Comparison of ENCODE assay signal across 9 cellular contexts in the genomic region with DNA sequence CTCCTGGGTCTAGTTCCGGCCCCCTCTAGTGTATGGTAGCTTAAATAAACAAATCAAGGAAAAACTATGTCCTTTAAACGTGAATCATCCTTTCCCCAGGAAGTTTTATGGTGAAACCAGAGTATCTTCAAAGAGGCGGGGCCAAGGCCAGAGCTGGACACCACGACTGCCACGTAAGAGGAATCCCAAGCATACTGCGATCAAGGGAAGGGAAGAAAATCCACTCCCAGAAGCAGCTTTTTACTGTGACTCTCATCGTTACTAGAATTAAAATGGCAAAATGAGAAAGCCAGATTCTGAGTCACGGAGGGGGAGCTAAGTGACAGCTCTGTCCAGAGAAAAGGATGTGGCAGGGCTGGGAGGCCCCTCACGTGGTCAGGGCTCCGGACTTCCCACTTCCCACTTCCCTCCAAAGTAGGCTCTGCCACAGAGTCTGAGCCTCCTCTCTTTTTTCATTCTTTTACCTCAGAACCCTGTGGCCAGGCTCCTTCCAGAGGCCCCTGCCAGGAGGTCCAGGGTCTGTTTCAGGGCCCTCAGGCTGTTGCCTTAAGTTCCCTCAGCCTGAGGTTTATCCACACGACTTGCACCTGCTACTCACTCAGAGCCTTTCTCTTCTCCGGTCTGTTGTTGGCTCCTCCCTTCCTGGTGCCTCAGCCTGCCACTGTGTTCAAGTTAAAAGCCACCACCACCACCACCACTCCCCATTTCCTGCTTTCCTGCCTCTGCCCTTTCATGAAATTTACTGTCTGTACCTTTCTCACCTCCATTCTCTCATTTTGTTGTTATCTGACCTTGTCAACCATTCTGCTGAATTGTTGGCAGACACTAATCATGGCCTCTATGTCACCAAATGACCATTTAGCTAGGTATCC. TPM values are rescaled to one million over a fixed set of nuclear protein-coding genes. Genes with fewer than 3 reads are reported as not detected.
DNase-seq lines count a peak whose midpoint lies in the region; ATAC-seq, FAIRE-seq and TF ChIP-seq lines count a peak whose summit lies in the region.
"Had no signal": no experiment of that assay in that cellular context is flagged by ENCODE, and none has a peak within 500 bp of the region (broad histone marks: within the 10 kb centered on the region; RNA-seq: fewer than 3 reads in every experiment).

No MANE protein-coding gene starts in this region.

- peak in 1 of 2 donors; percentile 72 for TF ChIP-seq POLR2A in adrenal gland (IDR thresholded peaks at IDR 0.05)

- ATAC-seq in GM19025 (IDR thresholded peaks at IDR 0.05; ENCODE audit: low read depth, unreplicated experiment) (peak; percentile 44), HG03175 (IDR thresholded peaks at IDR 0.05; ENCODE audit: unreplicated experiment) (peak; percentile 39), GM18517 (IDR thresholded peaks at IDR 0.05; ENCODE audit: unreplicated experiment) (no peak)

- DNase-seq in AML-193 (lab: John Stamatoyannopoulos, UW): peak; percentile 78 to 79
- peak; percentile 52 to 56 for DNase-seq in SHP77 (lab: John Stamatoyannopoulos, UW)
- DNase-seq in adrenal gland: peak; percentile 77 to 93 (median 91)
- DNase-seq in right atrium auricular region (ENCODE audit: low spot score): peak; percentile 87
- DNase-seq in small intestine: peak; percentile 67

- H3K4me3 ChIP-seq in adrenal gland (peak overlapping the region in 1 of 4 donors; percentile 72), right atrium auricular region (peak overlapping the region in 1 of 2 donors; percentile 71), small intestine (ENCODE audit: low read depth in 1 of 2, low read length in 2 of 2) (peak overlapping the region in 1 of 2 donors; percentile 10)

- H3K27ac ChIP-seq in adrenal gland: peak overlapping the region; percentile 70 to 97 (median 95)
- peak overlapping the region; percentile 91 to 96 for H3K27ac ChIP-seq in right atrium auricular region
- H3K27ac ChIP-seq in small intestine (ENCODE audit: low read depth in 1 of 2, low read length in 1 of 2): peak overlapping the region; percentile 93 to 98

- intact Hi-C loops in adrenal gland (cut with DNase I): no loop called here

- H3K9me3 ChIP-seq in adrenal gland (replicated peaks in 1 of 3) (no peaks in the 10 kb centered on the region), right atrium auricular region (no peaks in the 10 kb centered on the region), small intestine (ENCODE audit: control insufficient read depth, low read depth) (no peaks in the 10 kb centered on the region)

- no peak for TF ChIP-seq CTCF in adrenal gland (IDR thresholded peaks at IDR 0.05)
- TF ChIP-seq CTCF in right atrium auricular region (IDR thresholded peaks at IDR 0.05): no peak

- peaks cover 37 to 48% of the 10 kb centered on the region in 2 donors for H3K4me1 ChIP-seq in adrenal gland (replicated peaks in 1 of 2)
- peaks cover 0 to 48% of the 10 kb centered on the region in 2 donors for H3K4me1 ChIP-seq in right atrium auricular region
- H3K4me1 ChIP-seq in small intestine (ENCODE audit: control insufficient read depth in 2 of 2, insufficient read depth in 1 of 2, low read depth in 1 of 2, low read length in 1 of 2): peaks cover 11 to 12% of the 10 kb centered on the region in 2 donors

- H3K27me3 ChIP-seq in adrenal gland (no peaks in the 10 kb centered on the region), right atrium auricular region (no peaks in the 10 kb centered on the region), small intestine (ENCODE audit: control insufficient read depth in 2 of 2, insufficient read depth in 2 of 2, low read length in 2 of 2) (no peaks in the 10 kb centered on the region)

- no peak for FAIRE-seq in small intestine (lab: Jason Lieb, UNC)
- FAIRE-seq: TTC549 had no signal

- H3K36me3 ChIP-seq in adrenal gland (replicated peaks in 1 of 2) (no peaks in the 10 kb centered on the region), right atrium auricular region (peaks cover 4% of the 10 kb centered on the region), small intestine (ENCODE audit: control insufficient read depth in 2 of 2, insufficient read depth in 2 of 2, low read length in 2 of 2) (no peaks in the 10 kb centered on the region)

- WGBS in adrenal gland, 4 donors: 6 to 10% (median 8%) methylated on average over 12 of the region's 12 CpGs
- 16 to 31% (median 22%) methylated on average over 12 of the region's 12 CpGs for WGBS in small intestine, 3 donors

RNA-seq across cellular contexts. Expression of a gene that starts 1.4 kb away (rescaled TPM):
- 100 to 1,000 TPM in 6 of 8 donors, 10 to 100 TPM in 2; 68.1 to 236 (median 136) TPM for total RNA-seq in adrenal gland
- polyA plus RNA-seq in adrenal gland: 100 to 1,000 TPM in 1 of 3 donors, 10 to 100 TPM in 2; 84.8 to 279 (median 85.2) TPM
- total RNA-seq in right atrium auricular region: 100 to 1,000 TPM; 151 to 173 TPM
- 100 to 1,000 TPM; 166 to 968 (median 721) TPM for polyA plus RNA-seq in small intestine
